21 cellular contexts compared by ENCODE assay signal in genomic region chr6:79225718-79226117, GRCh38.
"Had no signal": no experiment of that assay in that cellular context is flagged by ENCODE, and none has a peak within 500 bp of the region (broad histone marks: within the 10 kb centered on the region; RNA-seq: fewer than 3 reads in every experiment).

No MANE protein-coding gene starts in this region.

- H3K4me1 ChIP-seq: spleen had no signal

- ATAC-seq: activated CD4-positive, alpha-beta T cell treated with anti-CD3 and anti-CD28 coated beads for 36 hours; activated CD8-positive, alpha-beta memory T cell treated with anti-CD3 and anti-CD28 coated beads, Interleukin-2, amount 10 ng/mL, durations not matched to agents 7 days and 5 days; activated T-helper 17 cell treated with anti-CD3 and anti-CD28 coated beads, Interleukin-2, amount 50 U/mL, for 72 hours; heart right ventricle; naive thymus-derived CD8-positive, alpha-beta T cell; pancreas; stimulated activated memory B cell treated with anti-CD40 and anti-IgM and Interleukin-4, amounts not matched to agents 10 μg/mL and 1 μg/mL and 100 μg/mL, for 72 hours; T-helper 17 cell had no signal

- H3K9me3 ChIP-seq: heart right ventricle, pancreas, sigmoid colon, spleen, testis, upper lobe of left lung had no signal

- DNase-seq: activated CD4-positive, alpha-beta memory T cell treated with anti-CD3 and anti-CD28 coated beads for 36 hours; activated CD4-positive, alpha-beta T cell treated with anti-CD3 and anti-CD28 coated beads for 36 hours; activated CD8-positive, alpha-beta memory T cell treated with anti-CD3 and anti-CD28 coated beads, Interleukin-2, amount 10 ng/mL, durations not matched to agents 7 days and 5 days; activated naive CD4-positive, alpha-beta T cell treated with anti-CD3 and anti-CD28 coated beads for 36 hours; activated T-cell treated with anti-CD3 and anti-CD28 coated beads, Interleukin-2, amount 50 U/mL, for 1 hour; aorta; brain microvascular endothelial cell; central memory CD4-positive, alpha-beta T cell; erythroblast; heart right ventricle; naive thymus-derived CD8-positive, alpha-beta T cell; pancreas; sigmoid colon; spleen; stimulated activated CD4-positive, alpha-beta T cell treated with anti-CD3 and anti-CD28 coated beads, Interleukin-4, amount 100 ng/mL, for 4 hours; T-helper 17 cell; testis; upper lobe of left lung had no signal

- H3K27me3 ChIP-seq: brain microvascular endothelial cell, heart right ventricle, pancreas, sigmoid colon, spleen, testis, upper lobe of left lung had no signal

- H3K27ac ChIP-seq: brain microvascular endothelial cell, coronary artery, heart right ventricle, pancreas, sigmoid colon, spleen, testis, upper lobe of left lung had no signal

- H3K4me3 ChIP-seq: coronary artery, heart right ventricle, pancreas, sigmoid colon, spleen, testis, upper lobe of left lung had no signal

- H3K36me3 ChIP-seq: brain microvascular endothelial cell, pancreas, sigmoid colon, upper lobe of left lung had no signal
